In genomic region chr11:46977940-46978595, GRCh38 we compare ENCODE assay signal across 16 cellular contexts. TPM values are rescaled to one million over a fixed set of nuclear protein-coding genes. Genes with fewer than 3 reads are reported as not detected.
DNase-seq lines count a peak whose midpoint lies in the region; ATAC-seq and TF ChIP-seq lines count a peak whose summit lies in the region.
"Had no signal": no experiment of that assay in that cellular context is flagged by ENCODE, and none has a peak within 500 bp of the region (broad histone marks: within the 10 kb centered on the region; RNA-seq: fewer than 3 reads in every experiment).

No MANE protein-coding gene starts in this region.

- ATAC-seq in GM21367 (IDR thresholded peaks at IDR 0.05; ENCODE audit: unreplicated experiment) (no peak), GM21825 (IDR thresholded peaks at IDR 0.05; ENCODE audit: unreplicated experiment) (no peak)
- ATAC-seq: gastroesophageal sphincter; left lung; stimulated activated naive B cell treated with anti-CD40 and anti-IgM and Interleukin-4, amounts not matched to agents 10 μg/mL and 1 μg/mL and 100 μg/mL, for 72 hours had no signal

- H3K4me3 Mint-ChIP-seq in chondrocyte (ENCODE audit: unreplicated experiment) (no peak overlapping the region), nephron progenitor cell (no peak overlapping the region)
- H3K4me3 Mint-ChIP-seq: stimulated activated naive B cell treated with anti-CD40 and anti-IgM and Interleukin-4, amounts not matched to agents 10 μg/mL and 1 μg/mL and 100 μg/mL, for 72 hours; T-helper 1 cell treated with Interleukin-12 subunit alpha and Interleukin-12 subunit beta and Interleukin-4 antibody, amounts not matched to agents 30 μg/mL and 1 μg/mL, for 36 hours had no signal

- H3K36me3 Mint-ChIP-seq in chondrocyte (ENCODE audit: low read depth) (no peaks in the 10 kb centered on the region), nephron progenitor cell (ENCODE audit: low read depth) (peaks cover 8% of the 10 kb centered on the region)

- peaks cover 22% of the 10 kb centered on the region for H3K4me1 Mint-ChIP-seq in chondrocyte (ENCODE audit: low read depth)
- peaks cover 15% of the 10 kb centered on the region for H3K4me1 Mint-ChIP-seq in nephron progenitor cell

- H3K9me3 Mint-ChIP-seq in chondrocyte (ENCODE audit: low read depth) (no peaks in the 10 kb centered on the region), nephron progenitor cell (no peaks in the 10 kb centered on the region)
- H3K9me3 Mint-ChIP-seq: stimulated activated naive B cell treated with anti-CD40 and anti-IgM and Interleukin-4, amounts not matched to agents 10 μg/mL and 1 μg/mL and 100 μg/mL, for 72 hours; T-helper 1 cell treated with Interleukin-12 subunit alpha and Interleukin-12 subunit beta and Interleukin-4 antibody, amounts not matched to agents 30 μg/mL and 1 μg/mL, for 36 hours had no signal

- peak overlapping the region; percentile 38 for H3K27ac Mint-ChIP-seq in chondrocyte (ENCODE audit: unreplicated experiment)
- H3K27ac Mint-ChIP-seq in nephron progenitor cell, result peak overlapping the region; percentile 3
- H3K27ac Mint-ChIP-seq: T-helper 1 cell treated with Interleukin-12 subunit alpha and Interleukin-12 subunit beta and Interleukin-4 antibody, amounts not matched to agents 30 μg/mL and 1 μg/mL, for 36 hours had no signal

- TF ChIP-seq CTCF in chondrocyte (IDR thresholded peaks at IDR 0.05) (no peak), nephron progenitor cell (IDR thresholded peaks at IDR 0.05) (no peak)

- DNase-seq in EL (peak; percentile 45), NCI-H2029 (lab: John Stamatoyannopoulos, UW) (peak; percentile 58), chondrocyte (ENCODE audit: low spot score) (no peak), nephron progenitor cell (no peak)
- no peak for DNase-seq in activated CD4-positive, CD25-positive, alpha-beta regulatory T cell (lab: John Stamatoyannopoulos, UW)
- DNase-seq in activated CD4-positive, alpha-beta T cell treated with anti-CD3 and anti-CD28 coated beads, Interleukin-2, amount 50 U/mL, for 4 hours, result no peak
- DNase-seq: activated naive CD4-positive, alpha-beta T cell treated with Interleukin-2 at 50 U/mL for 16 hours; cortex of kidney; left lung; NCI-H2107; stimulated activated CD4-positive, alpha-beta T cell treated with anti-CD3 and anti-CD28 coated beads, Interleukin-1b, Interleukin-23, amount 100 ng/mL, for 48 hours; stimulated activated naive B cell treated with anti-CD40 and anti-IgM and Interleukin-4, amounts not matched to agents 10 μg/mL and 1 μg/mL and 100 μg/mL, for 72 hours had no signal

- H3K27me3 Mint-ChIP-seq in chondrocyte (ENCODE audit: low read depth) (no peaks in the 10 kb centered on the region), nephron progenitor cell (ENCODE audit: low read depth, poor library complexity) (no peaks in the 10 kb centered on the region)
- H3K27me3 Mint-ChIP-seq: stimulated activated naive B cell treated with anti-CD40 and anti-IgM and Interleukin-4, amounts not matched to agents 10 μg/mL and 1 μg/mL and 100 μg/mL, for 72 hours had no signal

RNA-seq across cellular contexts. Expression of gene CSTPP1, which starts 41.5 kb away (rescaled TPM):
- 19.6 to 37.7 TPM (median 23.3 TPM) in 3 replicates for total RNA-seq in chondrocyte

RNA-seq across cellular contexts. Expression of gene LRP4, which starts 59.7 kb away (rescaled TPM):
- 7.0 to 14.8 TPM (median 7.1 TPM) in 3 replicates for total RNA-seq in chondrocyte

Comparison
In these comparisons a context has a peak if more than half of its experiments do, and no peak if none do; other contexts are left out.
1. DNase-seq: peak in EL (single experiment) and NCI-H2029 (single experiment); none in chondrocyte (single experiment), nephron progenitor cell (single experiment), activated CD4-positive, CD25-positive, alpha-beta regulatory T cell (0 of 4) and activated CD4-positive, alpha-beta T cell treated with anti-CD3 and anti-CD28 coated beads, Interleukin-2, amount 50 U/mL, for 4 hours (0 of 2).